Comparison of ENCODE assay signal across 8 cellular contexts in the genomic region with DNA sequence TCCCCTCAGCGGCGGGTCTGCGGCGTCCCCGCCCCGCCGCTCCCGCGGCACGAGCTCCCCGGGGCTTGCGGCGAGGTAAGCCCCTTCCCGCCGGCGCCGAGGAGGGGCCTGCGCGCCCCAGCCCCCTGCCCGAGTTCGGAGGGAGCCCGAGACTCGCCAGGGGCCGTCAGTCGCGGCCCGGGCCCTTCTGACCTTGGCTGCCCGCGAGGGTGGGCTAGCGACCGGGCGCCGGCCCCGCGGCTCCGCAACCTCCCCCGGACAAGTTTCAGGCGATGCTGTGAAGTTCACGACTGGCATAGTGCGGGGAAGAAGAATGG. TPM values are rescaled to one million over a fixed set of nuclear protein-coding genes. Genes with fewer than 3 reads are reported as not detected.
DNase-seq lines count a peak whose midpoint lies in the region; ATAC-seq and TF ChIP-seq lines count a peak whose summit lies in the region.

No MANE protein-coding gene starts in this region.

- H3K9me3 ChIP-seq in cardiac muscle cell (ENCODE audit: low read depth), result no peaks in the 10 kb centered on the region

- H3K4me1 Mint-ChIP-seq in activated T-cell treated with anti-CD3 and anti-CD28 coated beads, Interleukin-2, amount 50 U/mL, for 72 hours (ENCODE audit: low read depth), result peaks cover 11% of the 10 kb centered on the region
- peaks cover 9% of the 10 kb centered on the region for H3K4me1 Mint-ChIP-seq in stimulated activated memory B cell treated with anti-CD40 and anti-IgM and Interleukin-4, amounts not matched to agents 10 μg/mL and 1 μg/mL and 100 μg/mL, for 72 hours

- H3K4me3 ChIP-seq in cardiac muscle cell (peak overlapping the region; percentile 83), iPS-11a (ENCODE audit: low read depth, low read length) (peak overlapping the region; percentile 63)

- no peaks in the 10 kb centered on the region for H3K27me3 ChIP-seq in cardiac muscle cell

- no peak for ATAC-seq in activated T-cell treated with anti-CD3 and anti-CD28 coated beads, Interleukin-2, amount 50 U/mL, for 72 hours (replicated peaks in 1 of 2)
- no peak for ATAC-seq in stimulated activated memory B cell treated with anti-CD40 and anti-IgM and Interleukin-4, amounts not matched to agents 10 μg/mL and 1 μg/mL and 100 μg/mL, for 72 hours
- ATAC-seq in GM19328 (IDR thresholded peaks at IDR 0.05; ENCODE audit: unreplicated experiment), result no peak

- H3K27ac ChIP-seq in cardiac muscle cell, result peak overlapping the region; percentile 83

- TF ChIP-seq CTCF in cardiac muscle cell (IDR thresholded peaks at IDR 0.05; ENCODE audit: low read depth, low read length), result no peak

- H3K4me3 Mint-ChIP-seq in activated T-cell treated with anti-CD3 and anti-CD28 coated beads, Interleukin-2, amount 50 U/mL, for 72 hours, result peak overlapping the region; percentile 81 to 83
- peak overlapping the region; percentile 84 for H3K4me3 Mint-ChIP-seq in stimulated activated memory B cell treated with anti-CD40 and anti-IgM and Interleukin-4, amounts not matched to agents 10 μg/mL and 1 μg/mL and 100 μg/mL, for 72 hours

- peaks cover 4% of the 10 kb centered on the region for H3K4me1 ChIP-seq in cardiac muscle cell (ENCODE audit: low read depth)

- peak in 1 of 2 donors; percentile 30 for DNase-seq in cardiac muscle cell (ENCODE audit: low read depth in 1 of 2, low spot score in 1 of 2)
- DNase-seq in cardiac septum (ENCODE audit: low spot score), result no peak
- no peak for DNase-seq in activated T-cell treated with anti-CD3 and anti-CD28 coated beads, Interleukin-2, amount 50 U/mL, for 72 hours
- DNase-seq in NOMO-1 treated with DMSO at 0.1 percent for 48 hours (lab: John Stamatoyannopoulos, UW; ENCODE audit: unreplicated experiment), result no peak
- DNase-seq in ureter (ENCODE audit: low spot score), result no peak

- H3K9me3 Mint-ChIP-seq in activated T-cell treated with anti-CD3 and anti-CD28 coated beads, Interleukin-2, amount 50 U/mL, for 72 hours, result no peaks in the 10 kb centered on the region
- no peaks in the 10 kb centered on the region for H3K9me3 Mint-ChIP-seq in stimulated activated memory B cell treated with anti-CD40 and anti-IgM and Interleukin-4, amounts not matched to agents 10 μg/mL and 1 μg/mL and 100 μg/mL, for 72 hours

- H3K27me3 Mint-ChIP-seq in activated T-cell treated with anti-CD3 and anti-CD28 coated beads, Interleukin-2, amount 50 U/mL, for 72 hours (ENCODE audit: low read depth), result peaks cover 13% of the 10 kb centered on the region
- no peaks in the 10 kb centered on the region for H3K27me3 Mint-ChIP-seq in stimulated activated memory B cell treated with anti-CD40 and anti-IgM and Interleukin-4, amounts not matched to agents 10 μg/mL and 1 μg/mL and 100 μg/mL, for 72 hours

- H3K36me3 ChIP-seq in cardiac muscle cell, result no peaks in the 10 kb centered on the region

- no peaks in the 10 kb centered on the region for H3K36me3 Mint-ChIP-seq in activated T-cell treated with anti-CD3 and anti-CD28 coated beads, Interleukin-2, amount 50 U/mL, for 72 hours (ENCODE audit: insufficient read depth in 2 of 2)
- H3K36me3 Mint-ChIP-seq in stimulated activated memory B cell treated with anti-CD40 and anti-IgM and Interleukin-4, amounts not matched to agents 10 μg/mL and 1 μg/mL and 100 μg/mL, for 72 hours, result no peaks in the 10 kb centered on the region

- no peak overlapping the region for H3K27ac Mint-ChIP-seq in activated T-cell treated with anti-CD3 and anti-CD28 coated beads, Interleukin-2, amount 50 U/mL, for 72 hours
- peak overlapping the region; percentile 73 for H3K27ac Mint-ChIP-seq in stimulated activated memory B cell treated with anti-CD40 and anti-IgM and Interleukin-4, amounts not matched to agents 10 μg/mL and 1 μg/mL and 100 μg/mL, for 72 hours

- intact Hi-C loops in cardiac septum (cut with DNase I), result loop anchor here (5.0 kb wide), 1 partner anchor 471 kb away; no protein-coding TSS in a partner anchor

RNA-seq across cellular contexts. Expression of a gene that starts 0.6 kb away (rescaled TPM):
- total RNA-seq in cardiac muscle cell (3.8 and 12.9 TPM in 2 replicates), cardiac septum (10.7 TPM), ureter (42.3 TPM)
- polyA plus RNA-seq in cardiac muscle cell, result 2.7 and 7.2 TPM in 2 replicates
- 1 to 10 TPM; 2.2 to 2.6 TPM for total RNA-seq in activated T-cell treated with anti-CD3 and anti-CD28 coated beads, Interleukin-2, amount 50 U/mL, for 72 hours
